13 cellular contexts compared by ENCODE assay signal in the genomic region with DNA sequence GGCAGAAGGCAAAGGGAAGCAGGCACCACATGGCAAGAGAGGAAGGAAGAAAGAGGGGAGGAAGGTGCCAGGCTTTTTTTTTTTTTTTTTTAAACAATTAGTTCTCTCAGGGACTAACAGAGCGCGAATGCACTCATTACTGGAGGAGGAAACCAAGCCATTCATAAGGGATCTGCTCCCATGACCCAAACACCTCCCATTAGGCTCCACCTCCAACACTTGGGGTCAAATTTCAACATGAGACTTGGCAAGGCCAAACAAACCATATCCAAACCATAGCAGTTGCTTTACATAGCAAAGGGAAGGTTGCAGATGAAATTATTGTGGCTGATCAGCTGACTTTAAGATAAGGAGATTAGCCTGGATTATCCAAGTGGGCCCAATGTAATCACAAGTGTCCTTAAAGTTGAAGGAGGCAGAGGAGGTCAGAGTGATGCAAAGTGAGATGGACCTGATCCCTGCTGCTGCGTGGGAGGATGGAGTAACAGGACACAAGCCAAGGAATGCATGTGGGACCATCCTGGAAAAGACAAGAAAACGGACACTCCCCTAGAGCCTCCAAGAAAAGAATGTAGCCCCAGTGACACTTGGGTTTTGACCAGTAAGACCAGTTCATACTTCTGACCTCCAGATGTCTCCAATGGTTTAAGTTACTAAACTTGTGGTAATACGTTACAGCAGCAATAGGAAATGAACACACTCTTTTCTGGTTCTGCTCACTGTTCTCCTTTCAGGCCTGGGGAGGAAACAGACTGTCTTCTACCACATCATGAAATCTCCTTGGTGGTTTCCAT.
A peak's percentile ranks its signal among the peaks of the same experiment; 100 is the strongest.
DNase-seq lines count a peak whose midpoint lies in the region; ATAC-seq and TF ChIP-seq lines count a peak whose summit lies in the region.
"Had no signal": no experiment of that assay in that cellular context is flagged by ENCODE, and none has a peak within 500 bp of the region (broad histone marks: within the 10 kb centered on the region; RNA-seq: fewer than 3 reads in every experiment).

No MANE protein-coding gene starts in this region.

- TF ChIP-seq CTCF in WERI-Rb-1 (IDR thresholded peaks at IDR 0.05; ENCODE audit: low read depth, low read length), result no peak
- TF ChIP-seq CTCF in right lobe of liver (IDR thresholded peaks at IDR 0.05), result peak in 2 of 4 donors; percentile 6 to 21
- TF ChIP-seq CTCF in foreskin fibroblast (IDR thresholded peaks at IDR 0.05; ENCODE audit: low read depth, low read length), result no peak
- TF ChIP-seq CTCF in coronary artery (IDR thresholded peaks at IDR 0.05), result no peak

- DNase-seq in EH (ENCODE audit: low read depth) (peak; percentile 31), KG1 (lab: John Stamatoyannopoulos, UW) (peak; percentile 48), WERI-Rb-1 (peak; percentile 39), right lobe of liver (no peak), LoVo (ENCODE audit: low spot score) (no peak), foreskin fibroblast (no peak), coronary artery (ENCODE audit: low spot score) (no peak)
- no peak for DNase-seq in activated T-cell treated with anti-CD3 and anti-CD28 coated beads, Interleukin-2, amount 50 U/mL, for 4 hours
- DNase-seq: activated CD4-positive, alpha-beta T cell treated with anti-CD3 and anti-CD28 coated beads for 1 hour; NCI-H1105; stimulated activated CD4-positive, alpha-beta T cell treated with anti-CD3 and anti-CD28 coated beads, Interleukin-4, amount 100 ng/mL, for 1 hour had no signal

- H3K27ac ChIP-seq in WERI-Rb-1 (no peak overlapping the region), right lobe of liver (no peak overlapping the region), coronary artery (no peak overlapping the region)
- H3K27ac ChIP-seq: neural progenitor cell, suprapubic skin had no signal

- peaks cover 0 to 16% (median 2%) of the 10 kb centered on the region in 4 donors for H3K4me1 ChIP-seq in right lobe of liver
- H3K4me1 ChIP-seq: neural progenitor cell, suprapubic skin had no signal

- WGBS in right lobe of liver (ENCODE audit: insufficient coverage, low coverage, low lambda C conversion rate, missing lambda C conversion rate), result 93% methylated on average over 3 of the region's 5 CpGs

- H3K9me3 ChIP-seq in WERI-Rb-1 (ENCODE audit: severe bottlenecking), result no peaks in the 10 kb centered on the region
- H3K9me3 ChIP-seq in right lobe of liver, result no peaks in the 10 kb centered on the region
- H3K9me3 ChIP-seq: suprapubic skin had no signal

- TF ChIP-seq POLR2A in right lobe of liver (IDR thresholded peaks at IDR 0.05), result no peak

- no peak overlapping the region for H3K4me3 Mint-ChIP-seq in activated T-cell treated with anti-CD3 and anti-CD28 coated beads, Interleukin-2, amount 50 U/mL, for 4 hours
- H3K4me3 Mint-ChIP-seq: neural progenitor cell had no signal

- no peak overlapping the region for H3K4me3 ChIP-seq in WERI-Rb-1 (ENCODE audit: low read depth, low read length)
- no peak overlapping the region for H3K4me3 ChIP-seq in right lobe of liver
- H3K4me3 ChIP-seq in foreskin fibroblast (ENCODE audit: low read depth in 1 of 2, low read length in 2 of 2), result no peak overlapping the region
- H3K4me3 ChIP-seq in coronary artery, result no peak overlapping the region
- H3K4me3 ChIP-seq: neural progenitor cell, suprapubic skin had no signal

- H3K4me1 Mint-ChIP-seq in activated T-cell treated with anti-CD3 and anti-CD28 coated beads, Interleukin-2, amount 50 U/mL, for 4 hours (ENCODE audit: low read depth), result peaks cover 2% of the 10 kb centered on the region

- H3K36me3 ChIP-seq in WERI-Rb-1 (no peaks in the 10 kb centered on the region), right lobe of liver (no peaks in the 10 kb centered on the region)
- H3K36me3 ChIP-seq: neural progenitor cell had no signal

- no peaks in the 10 kb centered on the region for H3K27me3 Mint-ChIP-seq in activated T-cell treated with anti-CD3 and anti-CD28 coated beads, Interleukin-2, amount 50 U/mL, for 4 hours (ENCODE audit: low read depth)

- peaks cover 15% of the 10 kb centered on the region for H3K9me3 Mint-ChIP-seq in activated T-cell treated with anti-CD3 and anti-CD28 coated beads, Interleukin-2, amount 50 U/mL, for 4 hours

- peaks cover 24% of the 10 kb centered on the region for H3K36me3 Mint-ChIP-seq in activated T-cell treated with anti-CD3 and anti-CD28 coated beads, Interleukin-2, amount 50 U/mL, for 4 hours (ENCODE audit: insufficient read depth)

- peak; percentile 59 to 85 (median 70) for ATAC-seq in right lobe of liver
- ATAC-seq in activated T-cell treated with anti-CD3 and anti-CD28 coated beads, Interleukin-2, amount 50 U/mL, for 4 hours, result no peak

- intact Hi-C loops in right lobe of liver (cut with DNase I), result no loop called here

- H3K27me3 ChIP-seq in WERI-Rb-1 (ENCODE audit: insufficient read depth, low read depth, severe bottlenecking) (no peaks in the 10 kb centered on the region), right lobe of liver (no peaks in the 10 kb centered on the region)
- H3K27me3 ChIP-seq: neural progenitor cell, suprapubic skin had no signal

Comparison
In these comparisons a context has a peak if more than half of its experiments do, and no peak if none do; other contexts are left out.
1. DNase-seq: peak in EH (single experiment), KG1 (single experiment) and WERI-Rb-1 (single experiment); none in right lobe of liver (0 of 3), LoVo (single experiment), activated T-cell treated with anti-CD3 and anti-CD28 coated beads, Interleukin-2, amount 50 U/mL, for 4 hours (single experiment), foreskin fibroblast (0 of 2) and coronary artery (single experiment).
2. ATAC-seq: peak in right lobe of liver (4 of 4); none in activated T-cell treated with anti-CD3 and anti-CD28 coated beads, Interleukin-2, amount 50 U/mL, for 4 hours (0 of 2).